30 cellular contexts compared by ENCODE assay signal in genomic region chr2:146351689-146352088, GRCh38.
"Had no signal": no experiment of that assay in that cellular context is flagged by ENCODE, and none has a peak within 500 bp of the region (broad histone marks: within the 10 kb centered on the region; RNA-seq: fewer than 3 reads in every experiment).

No MANE protein-coding gene starts in this region.

- H3K79me2 ChIP-seq: hepatocyte had no signal

- DNase-seq: colonic mucosa; cortex of kidney; dermis blood vessel endothelial cell; dorsolateral prefrontal cortex; effector CD4-positive, alpha-beta T cell; effector CD8-positive, alpha-beta T cell; effector memory CD4-positive, alpha-beta T cell; effector memory CD8-positive, alpha-beta T cell; endodermal cell; erythroblast; esophagus squamous epithelium; foreskin fibroblast; foreskin keratinocyte; foreskin melanocyte; gastrocnemius medialis; glutamatergic neuron; head of caudate nucleus; heart left ventricle; heart right ventricle had no signal

- ATAC-seq: effector memory CD8-positive, alpha-beta T cell; esophagus mucosa; foreskin keratinocyte; gastrocnemius medialis; gastroesophageal sphincter; heart left ventricle; heart right ventricle had no signal

- H3K27ac ChIP-seq: colonic mucosa, coronary artery, dorsolateral prefrontal cortex, epithelial cell of prostate, esophagus muscularis mucosa, esophagus squamous epithelium, foreskin keratinocyte, gastrocnemius medialis, gastroesophageal sphincter, heart left ventricle, heart right ventricle, hepatocyte had no signal

- H3K4me3 Mint-ChIP-seq: dendritic cell treated with granulocyte-macrophage colony-stimulating factor and Interleukin-4, amounts not matched to agents 40 ng/mL and 50 ng/mL, for 4 days; effector memory CD8-positive, alpha-beta T cell; endodermal cell had no signal

- H3K9me3 ChIP-seq: colonic mucosa, esophagus muscularis mucosa, esophagus squamous epithelium, gastrocnemius medialis, gastroesophageal sphincter, heart left ventricle, heart right ventricle had no signal

- H3K27ac Mint-ChIP-seq: dendritic cell treated with granulocyte-macrophage colony-stimulating factor and Interleukin-4, amounts not matched to agents 40 ng/mL and 50 ng/mL, for 4 days; effector memory CD8-positive, alpha-beta T cell; endodermal cell had no signal

- H3K4me2 ChIP-seq: hepatocyte had no signal

- H3K27me3 ChIP-seq: colonic mucosa, dorsolateral prefrontal cortex, esophagus muscularis mucosa, esophagus squamous epithelium, gastrocnemius medialis, gastroesophageal sphincter, heart left ventricle, heart right ventricle, hepatocyte had no signal

- H3K4me3 ChIP-seq: colonic mucosa, coronary artery, dorsolateral prefrontal cortex, esophagus muscularis mucosa, esophagus squamous epithelium, gastrocnemius medialis, gastroesophageal sphincter, heart left ventricle, heart right ventricle, hepatocyte had no signal

- FAIRE-seq: colon, endometrium, endothelial cell of umbilical vein, frontal cortex had no signal

- H3K9me3 Mint-ChIP-seq: dendritic cell treated with granulocyte-macrophage colony-stimulating factor and Interleukin-4, amounts not matched to agents 40 ng/mL and 50 ng/mL, for 4 days; endodermal cell had no signal

- H3K27me3 Mint-ChIP-seq: dendritic cell treated with granulocyte-macrophage colony-stimulating factor and Interleukin-4, amounts not matched to agents 40 ng/mL and 50 ng/mL, for 4 days; effector memory CD8-positive, alpha-beta T cell had no signal

- H3K4me1 Mint-ChIP-seq: endodermal cell had no signal

- H3K36me3 ChIP-seq: colonic mucosa, esophagus muscularis mucosa, esophagus squamous epithelium, gastrocnemius medialis, gastroesophageal sphincter, heart left ventricle, heart right ventricle had no signal

- H3K4me1 ChIP-seq: colonic mucosa, esophagus muscularis mucosa, esophagus squamous epithelium, foreskin keratinocyte, gastrocnemius medialis, gastroesophageal sphincter, heart left ventricle, heart right ventricle had no signal

- H2AFZ ChIP-seq: hepatocyte had no signal
